In genomic region chr17:28643979-28644781, GRCh38 we compare ENCODE assay signal across 8 cellular contexts. TPM values are rescaled to one million over a fixed set of nuclear protein-coding genes. Genes with fewer than 3 reads are reported as not detected.
A peak's percentile ranks its signal among the peaks of the same experiment; 100 is the strongest.
DNase-seq lines count a peak whose midpoint lies in the region; TF ChIP-seq lines count a peak whose summit lies in the region.

No MANE protein-coding gene starts in this region.

- peak; percentile 25 for TF ChIP-seq CTCF in GM13976 (IDR thresholded peaks at IDR 0.05; ENCODE audit: borderline replicate concordance, control extremely low read depth, extremely low read depth, insufficient read depth, missing control alignments)

- H3K4me3 ChIP-seq in SJSA1, result peak overlapping the region; percentile 59
- peak overlapping the region; percentile 86 for H3K4me3 ChIP-seq in iPS-18c (ENCODE audit: insufficient read depth, low read depth, low read length)
- H3K4me3 ChIP-seq in skeletal muscle tissue (ENCODE audit: low read length in 3 of 3), result peak overlapping the region; percentile 91 to 95 (median 93)

- H3K27me3 ChIP-seq in SJSA1 (replicated peaks), result no peaks in the 10 kb centered on the region
- no peaks in the 10 kb centered on the region for H3K27me3 ChIP-seq in skeletal muscle tissue (ENCODE audit: control insufficient read depth in 3 of 3, insufficient read depth in 3 of 3, low read length in 3 of 3)

- no peaks in the 10 kb centered on the region for H3K9me3 ChIP-seq in SJSA1 (replicated peaks)
- no peaks in the 10 kb centered on the region for H3K9me3 ChIP-seq in iPS-18c (ENCODE audit: control insufficient read depth, insufficient read depth, low read length)
- H3K9me3 ChIP-seq in skeletal muscle tissue (ENCODE audit: control insufficient read depth in 3 of 3, low read length in 3 of 3), result no peaks in the 10 kb centered on the region

- H3K9ac ChIP-seq in skeletal muscle tissue (ENCODE audit: low read depth in 1 of 3, low read length in 3 of 3), result peak overlapping the region; percentile 89 to 93 (median 89)

- H3K27ac ChIP-seq in SJSA1, result no peak overlapping the region
- H3K27ac ChIP-seq in skeletal muscle tissue (ENCODE audit: low read depth, low read length), result peak overlapping the region; percentile 91

- peaks cover 65% of the 10 kb centered on the region for H3K36me3 ChIP-seq in SJSA1
- H3K36me3 ChIP-seq in skeletal muscle tissue (ENCODE audit: control insufficient read depth in 3 of 3, insufficient read depth in 3 of 3, low read length in 3 of 3), result peaks cover 34 to 44% (median 41%) of the 10 kb centered on the region in 3 donors

- DNase-seq in AML-193 (lab: John Stamatoyannopoulos, UW), result peak; percentile 79 to 88
- DNase-seq in GM13976 (ENCODE audit: low spot score), result peak; percentile 67
- DNase-seq in HuH-7.5 (ENCODE audit: low spot score), result peak; percentile 84
- DNase-seq in SJSA1 (ENCODE audit: low read depth in 1 of 2, low spot score in 2 of 2), result peak in 1 of 2 experiments; percentile 51
- DNase-seq in T47D (ENCODE audit: low read depth in 1 of 2, low spot score in 1 of 2), result peak; percentile 67 to 82
- no peak for DNase-seq in cortex of kidney (lab: John Stamatoyannopoulos, UW)

- in situ Hi-C loops in GM13976 (cut with MboI; ENCODE audit: low sequenced_read_pairs, unreplicated experiment), result no loop called here
- in situ Hi-C loops in T47D (cut with HindIII; ENCODE audit: low pct_unique_long_range_greater_than_20kb, low sequenced_read_pairs), result no loop called here

- peaks cover 15% of the 10 kb centered on the region for H3K4me1 ChIP-seq in SJSA1 (replicated peaks)
- H3K4me1 ChIP-seq in skeletal muscle tissue (ENCODE audit: control insufficient read depth in 3 of 3, insufficient read depth in 3 of 3, low read length in 3 of 3), result peaks cover 34 to 35% (median 34%) of the 10 kb centered on the region in 3 donors

RNA-seq across cellular contexts. Expression of gene BLTP2, which starts 0.8 kb away (rescaled TPM):
- total RNA-seq in SJSA1 (2014; rRNA removed; shearing (Covaris generic)), result 52.0 and 58.8 TPM in 2 replicates
- 80.4 TPM for total RNA-seq in skeletal muscle tissue

RNA-seq across cellular contexts. Expression of gene SDF2, which starts 17.5 kb away (rescaled TPM):
- total RNA-seq in SJSA1 (2014; rRNA removed; shearing (Covaris generic)), result 59.8 and 125 TPM in 2 replicates
- total RNA-seq in skeletal muscle tissue, result 41.2 TPM

RNA-seq across cellular contexts. Expression of gene SUPT6H, which starts 17.8 kb away (rescaled TPM):
- total RNA-seq in SJSA1 (2014; rRNA removed; shearing (Covaris generic)), result 25.9 and 39.3 TPM in 2 replicates
- 36.5 TPM for total RNA-seq in skeletal muscle tissue

RNA-seq across cellular contexts. Expression of gene RSKR, which starts 30.2 kb away (rescaled TPM):
- 5.0 TPM in 1 of 2 replicates, not detected in the other for total RNA-seq in SJSA1 (2014; rRNA removed; shearing (Covaris generic))
- total RNA-seq in skeletal muscle tissue, result 3.7 TPM

RNA-seq across cellular contexts. Expression of gene SPAG5, which starts 45.4 kb away (rescaled TPM):
- 105 and 108 TPM in 2 replicates for total RNA-seq in SJSA1 (2014; rRNA removed; shearing (Covaris generic))
- total RNA-seq in skeletal muscle tissue, result 5.7 TPM
